Comparison of ENCODE assay signal across 22 cellular contexts in the genomic region with DNA sequence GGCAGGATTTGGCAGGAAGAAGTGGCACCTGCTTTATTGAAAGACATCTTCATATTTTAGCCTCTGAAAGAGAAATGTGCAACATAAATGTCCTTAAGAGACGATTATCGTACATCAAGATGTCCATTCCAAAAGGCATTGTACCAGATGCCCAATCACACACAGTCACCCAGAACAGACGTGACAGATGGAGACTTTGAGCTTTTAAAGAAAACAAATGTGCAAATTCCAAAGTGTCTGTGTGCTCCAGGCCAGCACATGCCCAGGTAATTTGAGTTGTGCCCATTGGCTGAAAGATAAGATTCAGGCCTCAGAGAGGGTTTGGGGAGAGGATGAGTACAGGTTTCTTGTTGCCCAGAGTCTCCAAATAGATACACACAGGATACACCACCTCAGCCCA.
"Had no signal": no experiment of that assay in that cellular context is flagged by ENCODE, and none has a peak within 500 bp of the region (broad histone marks: within the 10 kb centered on the region; RNA-seq: fewer than 3 reads in every experiment).

No MANE protein-coding gene starts in this region.

- H3K27ac ChIP-seq: body of pancreas, coronary artery, dorsolateral prefrontal cortex, ovary, skin epidermis, thyroid gland, upper lobe of left lung, vagina had no signal

- H3K9me3 ChIP-seq: body of pancreas, ovary, thyroid gland, upper lobe of left lung, vagina had no signal

- DNase-seq: activated CD4-positive, alpha-beta T cell treated with anti-CD3 and anti-CD28 coated beads for 36 hours; activated CD4-positive, alpha-beta T cell treated with anti-CD3 and anti-CD28 coated beads, Interleukin-2, amount 50 U/mL, for 4 hours; activated CD4-positive, CD25-positive, alpha-beta regulatory T cell; activated effector memory CD4-positive, alpha-beta T cell treated with Interleukin-2 at 50 U/mL for 16 hours; activated naive CD4-positive, alpha-beta T cell treated with Interleukin-2 at 50 U/mL for 16 hours; activated T-cell treated with anti-CD3 and anti-CD28 coated beads for 4 hours; aorta; body of pancreas; dorsolateral prefrontal cortex; effector memory CD4-positive, alpha-beta T cell; glutamatergic neuron; left ventricle myocardium superior; naive B cell; ovary; stimulated activated CD4-positive, alpha-beta T cell treated with anti-CD3 and anti-CD28 coated beads, Interleukin-12 subunit alpha, Interleukin-12 subunit beta, amount 100 ng/mL, for 4 hours; stimulated activated CD4-positive, alpha-beta T cell treated with anti-CD3 and anti-CD28 coated beads, Interleukin-4, amount 100 ng/mL, for 24 hours; stimulated activated naive CD8-positive, alpha-beta T cell treated with anti-CD3 and anti-CD28 coated beads, Interleukin-15, amount 100 ng/mL, for 72 hours; thyroid gland; upper lobe of left lung had no signal

- H3K4me1 ChIP-seq: body of pancreas, thyroid gland, upper lobe of left lung, vagina had no signal

- H3K4me3 ChIP-seq: body of pancreas, coronary artery, ovary, skin epidermis, thyroid gland, upper lobe of left lung, vagina had no signal

- H3K36me3 ChIP-seq: ovary, thyroid gland, upper lobe of left lung, vagina had no signal

- H3K27me3 ChIP-seq: body of pancreas, dorsolateral prefrontal cortex, ovary, thyroid gland, upper lobe of left lung, vagina had no signal
